1 cellular context compared by ENCODE assay signal in the genomic region with DNA sequence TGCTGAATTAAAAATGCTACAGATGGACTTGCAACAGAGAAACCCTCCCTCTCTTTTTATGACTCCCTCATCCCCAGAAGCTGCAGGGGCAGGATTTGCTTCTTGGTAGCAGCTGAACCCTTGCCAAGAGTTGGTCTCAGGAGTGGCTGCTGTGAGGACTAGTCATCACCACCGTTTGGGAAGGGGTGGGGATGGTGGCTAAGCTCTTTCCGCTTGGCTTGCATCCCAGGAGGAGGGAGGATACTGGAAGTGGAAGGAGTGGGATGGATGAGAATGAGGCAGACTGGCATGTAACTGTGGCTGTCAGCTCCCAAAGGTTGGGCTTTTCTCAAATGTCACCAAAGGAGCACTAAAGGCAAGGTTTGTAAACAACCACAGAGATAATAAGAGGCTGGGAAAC.
A peak's percentile ranks its signal among the peaks of the same experiment; 100 is the strongest.
TF ChIP-seq lines count a peak whose summit lies in the region.

No MANE protein-coding gene starts in this region.

TF ChIP-seq in HEK293, 187 proteins besides CTCF, POLR2A, EP300 and RAD21 (continued from another document and continues in another):
- TF ChIP-seq ZNF513 (tag by site-specific recombination; IDR thresholded peaks at IDR 0.05) (no peak), ZNF121 (tag by site-specific recombination; IDR thresholded peaks at IDR 0.05) (no peak), ZNF623 (tag by site-specific recombination; IDR thresholded peaks at IDR 0.05) (no peak), BCL11B (tag by site-specific recombination; IDR thresholded peaks at IDR 0.05; ENCODE audit: low read depth) (no peak), ZNF10 (tag by site-specific recombination; IDR thresholded peaks at IDR 0.05) (no peak), KLF7 (tag by site-specific recombination; IDR thresholded peaks at IDR 0.05; ENCODE audit: borderline replicate concordance) (no peak), ZBTB21 (tag by site-specific recombination; IDR thresholded peaks at IDR 0.05) (no peak), MZF1 (tag by site-specific recombination; IDR thresholded peaks at IDR 0.05; ENCODE audit: borderline replicate concordance) (peak; percentile 96), ZNF354C (tag by site-specific recombination; IDR thresholded peaks at IDR 0.05; ENCODE audit: borderline replicate concordance, low read depth) (no peak), SCRT2 (tag by site-specific recombination; IDR thresholded peaks at IDR 0.05) (no peak), ZNF114 (tag by site-specific recombination; IDR thresholded peaks at IDR 0.05) (no peak), ZNF660 (tag by site-specific recombination; IDR thresholded peaks at IDR 0.05) (0 out of 2 replicates have a peak, but pooled peaks have one; percentile 42), EGR2 (tag by site-specific recombination; IDR thresholded peaks at IDR 0.05; ENCODE audit: low read depth) (no peak), ZXDB (tag by site-specific recombination; IDR thresholded peaks at IDR 0.05) (peak; percentile 31; the same call in 1 of the 2 replicates), ZNF639 (tag by site-specific recombination; IDR thresholded peaks at IDR 0.05) (no peak), MEIS1 (CRISPR knock-in tag; IDR thresholded peaks at IDR 0.05; ENCODE audit: borderline replicate concordance) (no peak), ZNF571 (tag by site-specific recombination; IDR thresholded peaks at IDR 0.05) (no peak), ZNF138 (tag by site-specific recombination; IDR thresholded peaks at IDR 0.05; ENCODE audit: borderline replicate concordance) (no peak), ZNF514 (tag by site-specific recombination; IDR thresholded peaks at IDR 0.05) (no peak), ZNF16 (tag by site-specific recombination; IDR thresholded peaks at IDR 0.05; ENCODE audit: low read depth) (no peak), ZBTB17 (tag by site-specific recombination; IDR thresholded peaks at IDR 0.05) (0 out of 2 replicates have a peak, but pooled peaks have one; percentile 34), TRIM28 (IDR thresholded peaks at IDR 0.05; ENCODE audit: borderline replicate concordance, low read length) (no peak), ZNF24 (tag by site-specific recombination; IDR thresholded peaks at IDR 0.05) (no peak), ZNF391 (tag by site-specific recombination; IDR thresholded peaks at IDR 0.05; ENCODE audit: borderline replicate concordance, low read depth) (no peak), REST (tag by site-specific recombination; IDR thresholded peaks at IDR 0.05) (no peak), PRDM1 (tag by site-specific recombination; IDR thresholded peaks at IDR 0.05) (no peak), ZNF510 (tag by site-specific recombination; IDR thresholded peaks at IDR 0.05; ENCODE audit: insufficient replicate concordance) (no peak), ZNF211 (tag by site-specific recombination; IDR thresholded peaks at IDR 0.05; ENCODE audit: low read depth) (no peak), KLF1 (tag by site-specific recombination; IDR thresholded peaks at IDR 0.05) (peak; percentile 61), ZNF175 (tag by site-specific recombination; IDR thresholded peaks at IDR 0.05) (no peak), ZNF677 (tag by site-specific recombination; IDR thresholded peaks at IDR 0.05) (no peak)
- TF ChIP-seq, protein P1, sequence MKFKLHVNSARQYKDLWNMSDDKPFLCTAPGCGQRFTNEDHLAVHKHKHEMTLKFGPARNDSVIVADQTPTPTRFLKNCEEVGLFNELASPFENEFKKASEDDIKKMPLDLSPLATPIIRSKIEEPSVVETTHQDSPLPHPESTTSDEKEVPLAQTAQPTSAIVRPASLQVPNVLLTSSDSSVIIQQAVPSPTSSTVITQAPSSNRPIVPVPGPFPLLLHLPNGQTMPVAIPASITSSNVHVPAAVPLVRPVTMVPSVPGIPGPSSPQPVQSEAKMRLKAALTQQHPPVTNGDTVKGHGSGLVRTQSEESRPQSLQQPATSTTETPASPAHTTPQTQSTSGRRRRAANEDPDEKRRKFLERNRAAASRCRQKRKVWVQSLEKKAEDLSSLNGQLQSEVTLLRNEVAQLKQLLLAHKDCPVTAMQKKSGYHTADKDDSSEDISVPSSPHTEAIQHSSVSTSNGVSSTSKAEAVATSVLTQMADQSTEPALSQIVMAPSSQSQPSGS (tag by site-specific recombination; IDR thresholded peaks at IDR 0.05; ENCODE audit: low read depth): no peak
- TF ChIP-seq, protein P2, sequence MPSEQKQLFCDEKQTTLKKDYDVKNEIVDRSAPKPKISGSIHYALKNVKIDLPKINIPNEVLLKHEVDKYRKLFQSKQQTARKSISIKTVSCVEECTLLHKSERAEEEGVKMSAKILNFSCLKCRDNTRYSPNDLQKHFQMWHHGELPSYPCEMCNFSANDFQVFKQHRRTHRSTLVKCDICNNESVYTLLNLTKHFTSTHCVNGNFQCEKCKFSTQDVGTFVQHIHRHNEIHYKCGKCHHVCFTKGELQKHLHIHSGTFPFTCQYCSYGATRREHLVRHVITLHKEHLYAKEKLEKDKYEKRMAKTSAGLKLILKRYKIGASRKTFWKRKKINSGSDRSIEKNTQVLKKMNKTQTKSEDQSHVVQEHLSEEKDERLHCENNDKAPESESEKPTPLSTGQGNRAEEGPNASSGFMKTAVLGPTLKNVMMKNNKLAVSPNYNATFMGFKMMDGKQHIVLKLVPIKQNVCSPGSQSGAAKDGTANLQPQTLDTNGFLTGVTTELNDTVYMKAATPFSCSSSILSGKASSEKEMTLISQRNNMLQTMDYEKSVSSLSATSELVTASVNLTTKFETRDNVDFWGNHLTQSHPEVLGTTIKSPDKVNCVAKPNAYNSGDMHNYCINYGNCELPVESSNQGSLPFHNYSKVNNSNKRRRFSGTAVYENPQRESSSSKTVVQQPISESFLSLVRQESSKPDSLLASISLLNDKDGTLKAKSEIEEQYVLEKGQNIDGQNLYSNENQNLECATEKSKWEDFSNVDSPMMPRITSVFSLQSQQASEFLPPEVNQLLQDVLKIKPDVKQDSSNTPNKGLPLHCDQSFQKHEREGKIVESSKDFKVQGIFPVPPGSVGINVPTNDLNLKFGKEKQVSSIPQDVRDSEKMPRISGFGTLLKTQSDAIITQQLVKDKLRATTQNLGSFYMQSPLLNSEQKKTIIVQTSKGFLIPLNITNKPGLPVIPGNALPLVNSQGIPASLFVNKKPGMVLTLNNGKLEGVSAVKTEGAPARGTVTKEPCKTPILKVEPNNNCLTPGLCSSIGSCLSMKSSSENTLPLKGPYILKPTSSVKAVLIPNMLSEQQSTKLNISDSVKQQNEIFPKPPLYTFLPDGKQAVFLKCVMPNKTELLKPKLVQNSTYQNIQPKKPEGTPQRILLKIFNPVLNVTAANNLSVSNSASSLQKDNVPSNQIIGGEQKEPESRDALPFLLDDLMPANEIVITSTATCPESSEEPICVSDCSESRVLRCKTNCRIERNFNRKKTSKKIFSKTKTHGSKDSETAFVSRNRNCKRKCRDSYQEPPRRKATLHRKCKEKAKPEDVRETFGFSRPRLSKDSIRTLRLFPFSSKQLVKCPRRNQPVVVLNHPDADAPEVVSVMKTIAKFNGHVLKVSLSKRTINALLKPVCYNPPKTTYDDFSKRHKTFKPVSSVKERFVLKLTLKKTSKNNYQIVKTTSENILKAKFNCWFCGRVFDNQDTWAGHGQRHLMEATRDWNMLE (tag by site-specific recombination; conservative IDR thresholded peaks at IDR 0.05; ENCODE audit: low read depth): no peak
- TF ChIP-seq, protein P3, sequence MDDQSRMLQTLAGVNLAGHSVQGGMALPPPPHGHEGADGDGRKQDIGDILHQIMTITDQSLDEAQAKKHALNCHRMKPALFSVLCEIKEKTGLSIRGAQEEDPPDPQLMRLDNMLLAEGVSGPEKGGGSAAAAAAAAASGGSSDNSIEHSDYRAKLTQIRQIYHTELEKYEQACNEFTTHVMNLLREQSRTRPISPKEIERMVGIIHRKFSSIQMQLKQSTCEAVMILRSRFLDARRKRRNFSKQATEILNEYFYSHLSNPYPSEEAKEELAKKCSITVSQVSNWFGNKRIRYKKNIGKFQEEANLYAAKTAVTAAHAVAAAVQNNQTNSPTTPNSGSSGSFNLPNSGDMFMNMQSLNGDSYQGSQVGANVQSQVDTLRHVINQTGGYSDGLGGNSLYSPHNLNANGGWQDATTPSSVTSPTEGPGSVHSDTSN (CRISPR knock-in tag; IDR thresholded peaks at IDR 0.05): no peak
- TF ChIP-seq, protein P4, sequence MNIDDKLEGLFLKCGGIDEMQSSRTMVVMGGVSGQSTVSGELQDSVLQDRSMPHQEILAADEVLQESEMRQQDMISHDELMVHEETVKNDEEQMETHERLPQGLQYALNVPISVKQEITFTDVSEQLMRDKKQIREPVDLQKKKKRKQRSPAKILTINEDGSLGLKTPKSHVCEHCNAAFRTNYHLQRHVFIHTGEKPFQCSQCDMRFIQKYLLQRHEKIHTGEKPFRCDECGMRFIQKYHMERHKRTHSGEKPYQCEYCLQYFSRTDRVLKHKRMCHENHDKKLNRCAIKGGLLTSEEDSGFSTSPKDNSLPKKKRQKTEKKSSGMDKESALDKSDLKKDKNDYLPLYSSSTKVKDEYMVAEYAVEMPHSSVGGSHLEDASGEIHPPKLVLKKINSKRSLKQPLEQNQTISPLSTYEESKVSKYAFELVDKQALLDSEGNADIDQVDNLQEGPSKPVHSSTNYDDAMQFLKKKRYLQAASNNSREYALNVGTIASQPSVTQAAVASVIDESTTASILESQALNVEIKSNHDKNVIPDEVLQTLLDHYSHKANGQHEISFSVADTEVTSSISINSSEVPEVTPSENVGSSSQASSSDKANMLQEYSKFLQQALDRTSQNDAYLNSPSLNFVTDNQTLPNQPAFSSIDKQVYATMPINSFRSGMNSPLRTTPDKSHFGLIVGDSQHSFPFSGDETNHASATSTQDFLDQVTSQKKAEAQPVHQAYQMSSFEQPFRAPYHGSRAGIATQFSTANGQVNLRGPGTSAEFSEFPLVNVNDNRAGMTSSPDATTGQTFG (tag by site-specific recombination; IDR thresholded peaks at IDR 0.05; ENCODE audit: borderline replicate concordance): no peak
- TF ChIP-seq, protein P5, sequence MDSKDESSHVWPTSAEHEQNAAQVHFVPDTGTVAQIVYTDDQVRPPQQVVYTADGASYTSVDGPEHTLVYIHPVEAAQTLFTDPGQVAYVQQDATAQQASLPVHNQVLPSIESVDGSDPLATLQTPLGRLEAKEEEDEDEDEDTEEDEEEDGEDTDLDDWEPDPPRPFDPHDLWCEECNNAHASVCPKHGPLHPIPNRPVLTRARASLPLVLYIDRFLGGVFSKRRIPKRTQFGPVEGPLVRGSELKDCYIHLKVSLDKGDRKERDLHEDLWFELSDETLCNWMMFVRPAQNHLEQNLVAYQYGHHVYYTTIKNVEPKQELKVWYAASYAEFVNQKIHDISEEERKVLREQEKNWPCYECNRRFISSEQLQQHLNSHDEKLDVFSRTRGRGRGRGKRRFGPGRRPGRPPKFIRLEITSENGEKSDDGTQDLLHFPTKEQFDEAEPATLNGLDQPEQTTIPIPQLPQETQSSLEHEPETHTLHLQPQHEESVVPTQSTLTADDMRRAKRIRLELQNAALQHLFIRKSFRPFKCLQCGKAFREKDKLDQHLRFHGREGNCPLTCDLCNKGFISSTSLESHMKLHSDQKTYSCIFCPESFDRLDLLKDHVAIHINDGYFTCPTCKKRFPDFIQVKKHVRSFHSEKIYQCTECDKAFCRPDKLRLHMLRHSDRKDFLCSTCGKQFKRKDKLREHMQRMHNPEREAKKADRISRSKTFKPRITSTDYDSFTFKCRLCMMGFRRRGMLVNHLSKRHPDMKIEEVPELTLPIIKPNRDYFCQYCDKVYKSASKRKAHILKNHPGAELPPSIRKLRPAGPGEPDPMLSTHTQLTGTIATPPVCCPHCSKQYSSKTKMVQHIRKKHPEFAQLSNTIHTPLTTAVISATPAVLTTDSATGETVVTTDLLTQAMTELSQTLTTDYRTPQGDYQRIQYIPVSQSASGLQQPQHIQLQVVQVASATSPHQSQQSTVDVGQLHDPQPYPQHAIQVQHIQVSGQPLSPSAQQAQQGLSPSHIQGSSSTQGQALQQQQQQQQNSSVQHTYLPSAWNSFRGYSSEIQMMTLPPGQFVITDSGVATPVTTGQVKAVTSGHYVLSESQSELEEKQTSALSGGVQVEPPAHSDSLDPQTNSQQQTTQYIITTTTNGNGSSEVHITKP (tag by site-specific recombination; IDR thresholded peaks at IDR 0.05): peak; percentile 71
